ENCODE assay signal across 28 cellular contexts in the genomic region with DNA sequence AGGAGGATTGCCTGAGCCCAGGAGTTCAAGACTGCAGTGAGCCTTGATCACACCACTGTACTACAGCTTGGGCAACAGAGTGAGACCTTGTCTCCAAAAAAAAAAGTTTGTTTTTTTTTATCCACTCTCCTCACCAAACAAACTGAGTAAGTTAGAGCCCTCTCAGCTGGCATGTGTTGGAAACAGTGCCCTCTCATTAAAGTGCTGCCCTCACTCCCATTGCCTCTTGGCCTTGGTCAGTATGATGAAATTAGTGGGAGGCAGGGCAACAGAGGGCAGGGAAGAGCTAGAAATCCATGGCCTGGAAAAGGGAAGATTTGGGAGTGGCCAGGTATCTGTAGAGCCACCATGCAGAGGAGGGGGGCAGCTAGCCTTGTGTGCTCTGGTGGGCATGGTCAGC.
"Had no signal": no experiment of that assay in that cellular context is flagged by ENCODE, and none has a peak within 500 bp of the region (broad histone marks: within the 10 kb centered on the region; RNA-seq: fewer than 3 reads in every experiment).

No MANE protein-coding gene starts in this region.

- H3K9ac ChIP-seq: KMS-11 had no signal

- H3K27me3 ChIP-seq: Peyer's patch, SJSA1 had no signal

- H3K27me3 Mint-ChIP-seq: activated CD4-positive, alpha-beta T cell treated with anti-CD3 and anti-CD28 coated beads for 36 hours; activated naive CD8-positive, alpha-beta T cell; brain had no signal

- DNase-seq: activated CD4-positive, alpha-beta T cell treated with anti-CD3 and anti-CD28 coated beads for 36 hours; activated CD4-positive, alpha-beta T cell treated with anti-CD3 and anti-CD28 coated beads, Interleukin-2, amount 50 U/mL, for 1 hour; activated CD8-positive, alpha-beta memory T cell treated with anti-CD3 and anti-CD28 coated beads, Interleukin-2, amount 50 U/mL, for 48 hours; activated CD8-positive, alpha-beta T cell treated with anti-CD3 and anti-CD28 coated beads, Interleukin-2, amount 10 ng/mL, durations not matched to agents 7 days and 5 days; activated gamma-delta T cell; activated naive CD4-positive, alpha-beta T cell treated with anti-CD3 and anti-CD28 coated beads for 36 hours; activated T-cell treated with anti-CD3 and anti-CD28 coated beads, Interleukin-2, amount 50 U/mL, for 1 hour; amygdala; NCI-H1092; NCI-H1417; NCI-H2029; NCI-H2107; NCI-H2171 treated with DMSO at 0.1 percent for 48 hours; NCI-H345; NCI-H510A treated with DMSO at 0.1 percent for 48 hours; NCI-H69; Peyer's patch; SHP77; SW 1271; T-helper 9 cell had no signal

- ATAC-seq: activated CD4-positive, alpha-beta T cell treated with anti-CD3 and anti-CD28 coated beads for 36 hours; activated CD8-positive, alpha-beta T cell treated with anti-CD3 and anti-CD28 coated beads, Interleukin-2, amount 10 ng/mL, durations not matched to agents 7 days and 5 days; SK-N-SH treated with all-trans-retinoic acid at 6 μM for 48 hours had no signal

- FAIRE-seq: astrocyte, TTC549 had no signal

- H3K9me3 Mint-ChIP-seq: activated naive CD4-positive, alpha-beta T cell treated with anti-CD3 and anti-CD28 coated beads for 36 hours; brain; T-helper 1 cell treated with Interleukin-12 subunit alpha and Interleukin-12 subunit beta and Interleukin-4 antibody, amounts not matched to agents 30 μg/mL and 1 μg/mL, for 36 hours had no signal

- H3K27ac ChIP-seq: KMS-11, Peyer's patch, SJSA1 had no signal

- H3K4me3 ChIP-seq: Peyer's patch, SJSA1 had no signal

- H3K4me1 Mint-ChIP-seq: activated CD4-positive, alpha-beta T cell treated with anti-CD3 and anti-CD28 coated beads for 36 hours; brain had no signal

- H3K9me3 ChIP-seq: Peyer's patch, SJSA1 had no signal

- H3K4me2 ChIP-seq: KMS-11 had no signal

- H3K4me3 Mint-ChIP-seq: activated CD4-positive, alpha-beta T cell treated with anti-CD3 and anti-CD28 coated beads for 36 hours; activated CD8-positive, alpha-beta T cell treated with anti-CD3 and anti-CD28 coated beads, Interleukin-2, amount 10 ng/mL, durations not matched to agents 7 days and 5 days; activated naive CD4-positive, alpha-beta T cell treated with anti-CD3 and anti-CD28 coated beads for 36 hours; activated naive CD8-positive, alpha-beta T cell; brain; T-helper 1 cell treated with Interleukin-12 subunit alpha and Interleukin-12 subunit beta and Interleukin-4 antibody, amounts not matched to agents 30 μg/mL and 1 μg/mL, for 36 hours had no signal

- H3K27ac Mint-ChIP-seq: activated CD4-positive, alpha-beta T cell treated with anti-CD3 and anti-CD28 coated beads for 36 hours; activated CD8-positive, alpha-beta T cell treated with anti-CD3 and anti-CD28 coated beads, Interleukin-2, amount 10 ng/mL, durations not matched to agents 7 days and 5 days; activated naive CD4-positive, alpha-beta T cell treated with anti-CD3 and anti-CD28 coated beads for 36 hours; activated naive CD8-positive, alpha-beta T cell; T-helper 1 cell treated with Interleukin-12 subunit alpha and Interleukin-12 subunit beta and Interleukin-4 antibody, amounts not matched to agents 30 μg/mL and 1 μg/mL, for 36 hours had no signal

- H3K4me1 ChIP-seq: Peyer's patch, SJSA1 had no signal
